ENCODE assay signal across 16 cellular contexts in the genomic region with DNA sequence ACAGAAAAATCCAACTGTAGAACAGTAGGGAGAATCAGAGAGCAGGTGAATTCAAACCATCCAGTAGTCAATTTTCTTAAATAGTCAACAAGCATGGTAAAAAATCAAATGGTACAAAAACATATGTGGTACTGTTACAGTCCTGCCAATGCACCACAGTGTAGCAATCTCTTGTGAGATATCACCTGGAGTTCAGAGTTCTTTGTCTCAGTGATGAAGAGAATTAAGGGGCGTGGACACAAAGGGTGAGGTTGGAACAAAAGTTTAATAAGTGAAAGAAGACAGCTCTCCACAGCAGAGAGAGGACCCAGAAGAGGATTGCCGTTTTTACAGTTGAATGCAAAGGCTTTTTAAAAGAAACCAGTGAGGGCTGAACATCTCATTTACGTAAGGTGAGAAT.
DNase-seq lines count a peak whose midpoint lies in the region; ATAC-seq and TF ChIP-seq lines count a peak whose summit lies in the region.
"Had no signal": no experiment of that assay in that cellular context is flagged by ENCODE, and none has a peak within 500 bp of the region (broad histone marks: within the 10 kb centered on the region; RNA-seq: fewer than 3 reads in every experiment).

No MANE protein-coding gene starts in this region.

- H3K4me1 ChIP-seq in GM23338 (ENCODE audit: insufficient read depth) (peaks cover 14% of the 10 kb centered on the region), IMR-90 (ENCODE audit: control insufficient read depth, insufficient read depth, low read length) (no peaks in the 10 kb centered on the region), BE2C (no peaks in the 10 kb centered on the region), heart right ventricle (no peaks in the 10 kb centered on the region)

- H2AFZ ChIP-seq in GM23338: no peak overlapping the region
- no peak overlapping the region for H2AFZ ChIP-seq in IMR-90 (replicated peaks; ENCODE audit: low read length, poor library complexity)

- peaks cover 22% of the 10 kb centered on the region for H3K9me3 Mint-ChIP-seq in GM23338
- H3K9me3 Mint-ChIP-seq in endothelial cell (ENCODE audit: unreplicated experiment): peaks cover 7% of the 10 kb centered on the region
- H3K9me3 Mint-ChIP-seq in nephron progenitor cell: peaks cover 24% of the 10 kb centered on the region

- no peak for TF ChIP-seq RAD21 in IMR-90 (IDR thresholded peaks at IDR 0.05; ENCODE audit: low read length)

- TF ChIP-seq POLR2A in IMR-90 (IDR thresholded peaks at IDR 0.05; ENCODE audit: low read depth, low read length): no peak

- in situ Hi-C loops in IMR-90 (cut with MboI; ENCODE audit: low sequenced_read_pairs): no loop called here

- H2BK120ac ChIP-seq in IMR-90 (ENCODE audit: low read depth, low read length): peak overlapping the region; percentile 41; the same call in 1 of the 2 replicates

- H3K4me3 Mint-ChIP-seq in GM23338 (no peak overlapping the region), endothelial cell (ENCODE audit: unreplicated experiment) (peak overlapping the region; percentile 49), nephron progenitor cell (no peak overlapping the region)
- H3K4me3 Mint-ChIP-seq: CD4-positive, CD25-positive, alpha-beta regulatory T cell had no signal

- no peak overlapping the region for H2BK15ac ChIP-seq in IMR-90 (ENCODE audit: low read depth, low read length)

- no peaks in the 10 kb centered on the region; the same call in 1 of the 2 replicates for H4K20me1 ChIP-seq in GM23338 (replicated peaks; ENCODE audit: insufficient read depth)
- no peaks in the 10 kb centered on the region for H4K20me1 ChIP-seq in IMR-90 (ENCODE audit: insufficient read depth, low read length)

- no peak overlapping the region for H4K91ac ChIP-seq in IMR-90 (ENCODE audit: insufficient read depth, low read depth, low read length)

- H3K79me2 ChIP-seq in GM23338 (replicated peaks; ENCODE audit: insufficient read depth): peaks cover under 1% of the 10 kb centered on the region; the same call in 1 of the 2 replicates

- H3F3A ChIP-seq in GM23338 (replicated peaks; ENCODE audit: low read depth): no peaks in the 10 kb centered on the region

- no peak for ATAC-seq in GM23338
- no peak for ATAC-seq in IMR-90 (ENCODE audit: low read depth)
- no peak for ATAC-seq in heart right ventricle
- ATAC-seq: K562 had no signal

- H3K36me3 ChIP-seq in GM23338 (ENCODE audit: insufficient read depth) (no peaks in the 10 kb centered on the region), IMR-90 (ENCODE audit: control insufficient read depth, insufficient read depth, low read length) (no peaks in the 10 kb centered on the region), BE2C (no peaks in the 10 kb centered on the region), heart right ventricle (peaks cover 0 to 8% (median 0%) of the 10 kb centered on the region in 9 donors)

- no peak overlapping the region for H3K4me2 ChIP-seq in GM23338
- no peak overlapping the region for H3K4me2 ChIP-seq in IMR-90 (ENCODE audit: low read depth, low read length)

- H2BK20ac ChIP-seq in IMR-90 (ENCODE audit: low read depth, low read length): no peak overlapping the region; the same call in 1 of the 2 replicates

- no peak overlapping the region for H3K9ac ChIP-seq in IMR-90 (ENCODE audit: low read depth, low read length)

- H3K27me3 Mint-ChIP-seq in GM23338 (ENCODE audit: insufficient read depth, low read depth, poor library complexity): peaks cover 1% of the 10 kb centered on the region
- peaks cover 2% of the 10 kb centered on the region for H3K27me3 Mint-ChIP-seq in endothelial cell (ENCODE audit: unreplicated experiment)
- H3K27me3 Mint-ChIP-seq in nephron progenitor cell (ENCODE audit: low read depth, poor library complexity): no peaks in the 10 kb centered on the region

- dilution Hi-C loops in IMR-90 (cut with HindIII; ENCODE audit: low sequenced_read_pairs, unreplicated experiment): no loop called here

- DNase-seq in GM23338 (ENCODE audit: low spot score): no peak
- DNase-seq in IMR-90: no peak
- DNase-seq in endothelial cell (ENCODE audit: low spot score): no peak
- no peak for DNase-seq in nephron progenitor cell
- DNase-seq in BE2C: no peak
- no peak for DNase-seq in heart right ventricle
- DNase-seq in T-helper 2 cell: no peak
- DNase-seq: CD4-positive, CD25-positive, alpha-beta regulatory T cell; MV-4-11; NCI-H1417 treated with DMSO at 0.1 percent for 48 hours; NCI-H1930; NCI-H446 treated with DMSO at 0.1 percent for 48 hours; NK-92 treated with Interleukin-12 subunit alpha and Interleukin-12 subunit beta, amount 100 ng/mL, for 24 hours; SIG-M5 had no signal

- BruUV-seq in IMR-90 (replicated peaks; lab: Mats Ljungman, UMichigan): no TSS peak

- no peak overlapping the region for H3K23ac ChIP-seq in IMR-90 (ENCODE audit: low read depth, low read length)

- no peak overlapping the region for H2BK5ac ChIP-seq in IMR-90 (ENCODE audit: low read depth, low read length, poor library complexity, severe bottlenecking)

- H2AK9ac ChIP-seq in IMR-90 (replicated peaks; ENCODE audit: low read depth, low read length, poor library complexity): no peak overlapping the region

- peaks cover 3% of the 10 kb centered on the region; the same call in 1 of the 2 replicates for H3K9me3 ChIP-seq in IMR-90 (ENCODE audit: control insufficient read depth, insufficient read depth, low read length)
- no peaks in the 10 kb centered on the region for H3K9me3 ChIP-seq in BE2C
- H3K9me3 ChIP-seq in heart right ventricle: peaks cover 0 to 14% (median 0%) of the 10 kb centered on the region in 11 donors

- no peak overlapping the region for H2AK5ac ChIP-seq in IMR-90 (ENCODE audit: low read depth, low read length)

- no peaks in the 10 kb centered on the region for H3K27me3 ChIP-seq in GM23338 (ENCODE audit: insufficient read depth)
- H3K27me3 ChIP-seq in IMR-90 (ENCODE audit: control insufficient read depth, insufficient read depth, low read length): no peaks in the 10 kb centered on the region
- H3K27me3 ChIP-seq in BE2C: no peaks in the 10 kb centered on the region; the same call in 1 of the 2 replicates
- no peaks in the 10 kb centered on the region for H3K27me3 ChIP-seq in heart right ventricle

- 0 out of 2 replicates have a peak overlapping the region, but pooled peaks have one; percentile 10 for H3K4ac ChIP-seq in IMR-90 (ENCODE audit: low read depth, low read length)

- peaks cover 5% of the 10 kb centered on the region; the same call in 1 of the 2 replicates for H3K9me2 ChIP-seq in GM23338 (ENCODE audit: insufficient read depth)

- H3K36me3 Mint-ChIP-seq in GM23338 (ENCODE audit: low read depth) (peaks cover 27% of the 10 kb centered on the region), endothelial cell (ENCODE audit: low read depth, unreplicated experiment) (peaks cover 28% of the 10 kb centered on the region), nephron progenitor cell (ENCODE audit: low read depth) (peaks cover 49% of the 10 kb centered on the region)

- peak overlapping the region; percentile 68; the same call in 1 of the 2 replicates for H3K18ac ChIP-seq in IMR-90 (ENCODE audit: low read depth, low read length)

- H3K27ac Mint-ChIP-seq in GM23338 (peak overlapping the region; percentile 42), endothelial cell (ENCODE audit: unreplicated experiment) (no peak overlapping the region), nephron progenitor cell (peak overlapping the region; percentile 71)
- H3K27ac Mint-ChIP-seq: CD4-positive, CD25-positive, alpha-beta regulatory T cell had no signal

- H3K27ac ChIP-seq in GM23338 (ENCODE audit: low read depth) (no peak overlapping the region; the same call in 1 of the 2 replicates), IMR-90 (ENCODE audit: insufficient read depth, low read length) (no peak overlapping the region), heart right ventricle (no peak overlapping the region)
- H3K27ac ChIP-seq: HL-60 had no signal

- no peaks in the 10 kb centered on the region for H3K79me1 ChIP-seq in IMR-90 (ENCODE audit: low read depth in 1 of 2, low read length in 2 of 2)

- H3K14ac ChIP-seq in IMR-90 (replicated peaks; ENCODE audit: low read depth, low read length): no peak overlapping the region

- H3K4me1 Mint-ChIP-seq in GM23338: peaks cover 11% of the 10 kb centered on the region
- no peaks in the 10 kb centered on the region for H3K4me1 Mint-ChIP-seq in endothelial cell (ENCODE audit: unreplicated experiment)
- H3K4me1 Mint-ChIP-seq in nephron progenitor cell: peaks cover 7% of the 10 kb centered on the region
- H3K4me1 Mint-ChIP-seq: CD4-positive, CD25-positive, alpha-beta regulatory T cell had no signal

- WGBS in IMR-90 (ENCODE audit: extremely low coverage in 2 of 2, insufficient read length in 1 of 2), 2 experiments: 80% methylated on average over 1 of the region's 3 CpGs; no CpG with 5 or more reads in 1 of the 2 experiments
- 92 to 96% methylated on average over 3 of the region's 3 CpGs for WGBS in heart right ventricle, 2 donors

- H3K56ac ChIP-seq in IMR-90 (ENCODE audit: extremely low read depth, insufficient read depth, low read length): no peak overlapping the region

- H3K4me3 ChIP-seq in GM23338: no peak overlapping the region
- H3K4me3 ChIP-seq in IMR-90 (ENCODE audit: insufficient read depth, low read depth, low read length): no peak overlapping the region
- no peak overlapping the region for H3K4me3 ChIP-seq in BE2C (ENCODE audit: low read depth, low read length)
- H3K4me3 ChIP-seq in heart right ventricle: no peak overlapping the region
- H3K4me3 ChIP-seq: K562 had no signal

- H3K9me1 ChIP-seq in IMR-90 (ENCODE audit: insufficient read depth, low read length): no peaks in the 10 kb centered on the region

- POLR2A ChIA-PET in IMR-90 (lab: Charles Lee; ENCODE audit: unreplicated experiment): no interaction called here

- TF ChIP-seq CTCF in GM23338 (conservative IDR thresholded peaks at IDR 0.05; ENCODE audit: low read depth in 2 of 2) (no peak), IMR-90 (conservative IDR thresholded peaks at IDR 0.05; ENCODE audit: low read depth, low read length) (no peak), endothelial cell (IDR thresholded peaks at IDR 0.05; ENCODE audit: unreplicated experiment) (no peak), nephron progenitor cell (IDR thresholded peaks at IDR 0.05) (no peak), BE2C (IDR thresholded peaks at IDR 0.05; ENCODE audit: low read depth, low read length) (no peak), heart right ventricle (IDR thresholded peaks at IDR 0.05) (no peak)

- H4K5ac ChIP-seq in IMR-90 (ENCODE audit: low read depth, low read length): no peak overlapping the region; the same call in 1 of the 2 replicates

- 0 out of 4 replicates have a peak overlapping the region, but pooled peaks of 1 of the 2 experiments have one; percentile 56 for H4K8ac ChIP-seq in IMR-90 (ENCODE audit: low read depth in 2 of 2, low read length in 2 of 2)

- intact Hi-C loops in IMR-90 (cut with micrococcal nuclease) (no loop called here), heart right ventricle (cut with DNase I) (no loop called here)

- CTCF ChIA-PET in IMR-90 (lab: Yijun Ruan, JAX): no interaction called here

TF ChIP-seq in GM23338, 12 proteins besides CTCF, POLR2A, EP300 and RAD21 (continues in another document):
- TF ChIP-seq NANOG (IDR thresholded peaks at IDR 0.05; ENCODE audit: borderline replicate concordance) (no peak), CREB1 (CRISPR knock-in tag; IDR thresholded peaks at IDR 0.05; ENCODE audit: low read depth) (no peak)

TF ChIP-seq in IMR-90, 13 proteins besides CTCF, POLR2A, EP300 and RAD21 (continues in another document):
- TF ChIP-seq MAZ (IDR thresholded peaks at IDR 0.05; ENCODE audit: borderline replicate concordance, low read depth, low read length): no peak
- no peak for TF ChIP-seq CHD1 (IDR thresholded peaks at IDR 0.05; ENCODE audit: low read depth, low read length)
